In genomic region chr4:1175635-1176229, GRCh38 we compare ENCODE assay signal across 20 cellular contexts. TPM values are rescaled to one million over a fixed set of nuclear protein-coding genes. Genes with fewer than 3 reads are reported as not detected.
DNase-seq lines count a peak whose midpoint lies in the region; ATAC-seq, FAIRE-seq and TF ChIP-seq lines count a peak whose summit lies in the region.
"Had no signal": no experiment of that assay in that cellular context is flagged by ENCODE, and none has a peak within 500 bp of the region (broad histone marks: within the 10 kb centered on the region; RNA-seq: fewer than 3 reads in every experiment).

No MANE protein-coding gene starts in this region.

- CTCF ChIA-PET in HepG2 (lab: Yijun Ruan, JAX; ENCODE audit: low intra/inter-chr PET ratio, low total read pairs): no interaction called here
- CTCF ChIA-PET in K562 (lab: Yijun Ruan, JAX; ENCODE audit: low intra/inter-chr PET ratio): no interaction called here

- H4K20me1 ChIP-seq in HepG2 (ENCODE audit: insufficient read depth, low read length): no peaks in the 10 kb centered on the region
- no peaks in the 10 kb centered on the region for H4K20me1 ChIP-seq in K562 (replicated peaks; ENCODE audit: control insufficient read depth, insufficient read depth, low read length)

- H3K9ac ChIP-seq in liver (ENCODE audit: low read depth in 1 of 2, low read length in 2 of 2): no peak overlapping the region
- no peak overlapping the region for H3K9ac ChIP-seq in HepG2 (ENCODE audit: insufficient read depth, low read depth, low read length)
- 0 out of 4 replicates have a peak overlapping the region, but pooled peaks of 1 of the 2 experiments have one; percentile 28 for H3K9ac ChIP-seq in K562 (ENCODE audit: insufficient read depth in 1 of 2, low read depth in 2 of 2, low read length in 2 of 2)

- no peaks in the 10 kb centered on the region for H3K9me1 ChIP-seq in K562 (ENCODE audit: control insufficient read depth, insufficient read depth, low read length)

- H3K27me3 ChIP-seq in liver (ENCODE audit: control insufficient read depth in 4 of 4, insufficient read depth in 4 of 4, low read length in 3 of 4) (no peaks in the 10 kb centered on the region), HepG2 (ENCODE audit: control insufficient read depth in 1 of 2, insufficient read depth in 2 of 2, low read length in 2 of 2) (peaks cover 0 to 1% of the 10 kb centered on the region in 2 experiments; a peak in 1 of 5 replicates), K562 (ENCODE audit: control insufficient read depth in 2 of 2, insufficient read depth in 2 of 2, low read length in 2 of 2) (no peaks in the 10 kb centered on the region), psoas muscle (ENCODE audit: insufficient read depth in 3 of 3, low read length in 2 of 3) (peaks cover 0 to 7% (median 0%) of the 10 kb centered on the region in 3 donors)

- TF ChIP-seq RAD21 in liver (IDR thresholded peaks at IDR 0.05) (no peak), HepG2 (CRISPR knock-in tag; IDR thresholded peaks at IDR 0.05) (no peak), K562 (CRISPR knock-in tag; conservative IDR thresholded peaks at IDR 0.05 in 1 of 2, IDR thresholded peaks at IDR 0.05 in 1 of 2) (no peak)

- no TSS peak for BruUV-seq in HepG2 (replicated peaks; lab: Mats Ljungman, UMichigan)
- BruUV-seq in K562 (replicated peaks; lab: Mats Ljungman, UMichigan): no TSS peak

- H3K4me2 ChIP-seq in HepG2 (ENCODE audit: low read depth, low read length): no peak overlapping the region
- no peak overlapping the region for H3K4me2 ChIP-seq in K562 (ENCODE audit: insufficient read depth, low read length)
- H3K4me2 ChIP-seq: A549, GM23338 had no signal

- no peak for FAIRE-seq in HepG2 (lab: Jason Lieb, UNC)
- no peak for FAIRE-seq in K562 (lab: Jason Lieb, UNC)
- FAIRE-seq: GM19239 had no signal

- WGBS in liver: 97% methylated on average over 7 of the region's 7 CpGs
- 90% methylated on average over 4 of the region's 7 CpGs for WGBS in HepG2 (ENCODE audit: low lambda C conversion rate)
- 41% methylated on average over 5 of the region's 7 CpGs for WGBS in K562 (ENCODE audit: insufficient coverage, low coverage, missing lambda C conversion rate)
- WGBS in psoas muscle, 3 donors: 95 to 98% (median 97%) methylated on average over 7 of the region's 7 CpGs

- H3K9me3 ChIP-seq in liver (ENCODE audit: control insufficient read depth in 4 of 4, low read length in 3 of 4): peaks cover 0 to 2% (median 0%) of the 10 kb centered on the region in 4 donors
- H3K9me3 ChIP-seq in HepG2 (ENCODE audit: low read length): peaks cover 10% of the 10 kb centered on the region
- H3K9me3 ChIP-seq in K562 (replicated peaks; ENCODE audit: control insufficient read depth, insufficient read depth, low read depth, low read length): peaks cover 5% of the 10 kb centered on the region
- H3K9me3 ChIP-seq in psoas muscle: no peaks in the 10 kb centered on the region

- ATAC-seq in HepG2 (no peak), K562 (no peak), psoas muscle (no peak)
- ATAC-seq: A549, GM23338 had no signal

- TF ChIP-seq CTCF in liver (IDR thresholded peaks at IDR 0.05; ENCODE audit: low read depth, low read length, missing input control): no peak
- no peak for TF ChIP-seq CTCF in HepG2 (CRISPR knock-in tag; IDR thresholded peaks at IDR 0.05)
- TF ChIP-seq CTCF in K562 (IDR thresholded peaks at IDR 0.05 in 2 of 3, conservative IDR thresholded peaks at IDR 0.05 in 1 of 3; ENCODE audit: insufficient read depth in 2 of 3, low read depth in 1 of 3, low read length in 3 of 3): no peak
- TF ChIP-seq CTCF in psoas muscle (IDR thresholded peaks at IDR 0.05): no peak

- in situ Hi-C loops in HepG2 (cut with HindIII; ENCODE audit: extremely low pct_ligation_motif_present, low pct_unique_long_range_greater_than_20kb) (no loop called here), K562 (cut with MboI) (no loop called here)

- H3K36me3 ChIP-seq in liver (ENCODE audit: control insufficient read depth in 4 of 4, insufficient read depth in 3 of 4, low read depth in 1 of 4, low read length in 3 of 4) (no peaks in the 10 kb centered on the region), HepG2 (replicated peaks in 1 of 2; ENCODE audit: control insufficient read depth in 1 of 2, insufficient read depth in 2 of 2, low read length in 2 of 2) (peaks cover 0 to 1% of the 10 kb centered on the region in 2 experiments; a peak in 1 of 5 replicates), K562 (ENCODE audit: control insufficient read depth, insufficient read depth, low read length) (no peaks in the 10 kb centered on the region), psoas muscle (ENCODE audit: insufficient read depth in 1 of 2, low read depth in 1 of 2) (no peaks in the 10 kb centered on the region)

- DNase-seq in HepG2 (ENCODE audit: low spot score) (no peak), K562 (ENCODE audit: extremely low read depth in 1 of 4, low spot score in 3 of 4) (no peak), psoas muscle (no peak), kidney tubule cell (ENCODE audit: low spot score) (no peak), NCI-H1417 treated with DMSO at 0.1 percent for 48 hours (lab: John Stamatoyannopoulos, UW) (no peak), putamen (ENCODE audit: low spot score) (no peak)
- DNase-seq: CD4-positive, alpha-beta T cell; EL; HCEC 1CT; MM.1S; NCI-H1092; NCI-H146; NCI-H510A treated with DMSO at 0.1 percent for 48 hours; NCI-H82; OCI-M1; SHP77 had no signal

- H3K79me2 ChIP-seq in HepG2 (ENCODE audit: insufficient read depth, low read length): no peaks in the 10 kb centered on the region
- H3K79me2 ChIP-seq in K562 (ENCODE audit: control insufficient read depth, insufficient read depth, low read length): no peaks in the 10 kb centered on the region

- intact Hi-C loops in HepG2 (cut with micrococcal nuclease; ENCODE audit: unreplicated experiment): no loop called here
- intact Hi-C loops in K562 (cut with micrococcal nuclease): no loop called here
- intact Hi-C loops in psoas muscle (cut with DNase I): no loop called here

- H3K27ac ChIP-seq in liver (ENCODE audit: low read depth in 1 of 2, low read length in 2 of 2) (peak overlapping the region; percentile 98 to 99), HepG2 (ENCODE audit: extremely low read length, insufficient read depth, low read length) (no peak overlapping the region), K562 (ENCODE audit: extremely low read depth, low read depth, low read length) (no peak overlapping the region; the same call in 2 of the 3 replicates), psoas muscle (peak overlapping the region; percentile 76)

- no peak overlapping the region for H3K4me3 ChIP-seq in liver (ENCODE audit: low read depth in 1 of 3, low read length in 3 of 3)
- no peak overlapping the region for H3K4me3 ChIP-seq in HepG2 (replicated peaks in 1 of 3; ENCODE audit: insufficient read depth in 1 of 3, low read depth in 2 of 3, low read length in 3 of 3)
- no peak overlapping the region for H3K4me3 ChIP-seq in K562
- no peak overlapping the region for H3K4me3 ChIP-seq in psoas muscle
- H3K4me3 ChIP-seq: A549, GM23338 had no signal

- peaks cover 20 to 78% (median 41%) of the 10 kb centered on the region in 4 donors for H3K4me1 ChIP-seq in liver (ENCODE audit: control insufficient read depth in 4 of 4, insufficient read depth in 4 of 4, low read length in 3 of 4)
- peaks cover 61% of the 10 kb centered on the region for H3K4me1 ChIP-seq in HepG2 (ENCODE audit: insufficient read depth, low read length)
- H3K4me1 ChIP-seq in K562 (replicated peaks in 1 of 2; ENCODE audit: control insufficient read depth in 2 of 2, insufficient read depth in 2 of 2, low read length in 2 of 2): peaks cover 9 to 48% of the 10 kb centered on the region in 2 experiments; a peak in 4 of 5 replicates
- peaks cover 73% of the 10 kb centered on the region for H3K4me1 ChIP-seq in psoas muscle

- H2AFZ ChIP-seq in HepG2 (ENCODE audit: low read length) (no peak overlapping the region), K562 (ENCODE audit: low read depth, low read length) (no peak overlapping the region)
- H2AFZ ChIP-seq: GM23338 had no signal

- TF ChIP-seq POLR2A in HepG2 (IDR thresholded peaks at IDR 0.05; ENCODE audit: insufficient read depth in 1 of 2, low read depth in 2 of 2, low read length in 2 of 2) (no peak), K562 (conservative IDR thresholded peaks at IDR 0.05) (no peak)

- TF ChIP-seq EP300 in HepG2 (IDR thresholded peaks at IDR 0.05; ENCODE audit: low read depth in 2 of 2, low read length in 2 of 2) (no peak), HepG2 (CRISPR knock-in tag; IDR thresholded peaks at IDR 0.05; ENCODE audit: borderline replicate concordance) (no peak), K562 (IDR thresholded peaks at IDR 0.05; ENCODE audit: low read length) (no peak)

- POLR2A ChIA-PET in HepG2 (lab: Yijun Ruan, JAX): interaction anchor here (1.4 to 4.6 kb wide), 3 partner anchors 28 to 171 kb away, joined by 4 to 95 read pairs (median 32); partner anchors contain the start of genes CTBP1 and UVSSA
- POLR2A ChIA-PET in K562 (lab: Yijun Ruan, JAX): interaction anchor here (0.8 kb wide), 1 partner anchor 18 kb away, joined by 3 read pairs; no protein-coding TSS in a partner anchor

RNA-seq across cellular contexts. Expression of gene SPON2, which starts 3.3 kb away (rescaled TPM):
- total RNA-seq in liver: 10 to 100 TPM; 35.7 to 80.3 TPM
- polyA plus RNA-seq in liver: 10 to 100 TPM; 64.5 to 80.2 TPM
- 12.5 and 17.4 TPM in 2 replicates for total RNA-seq in HepG2 (2016; rRNA removed; fragmentation: Illumina TruSeq; extraction: Trizol)
- 4.7 and 5.3 TPM in 2 replicates for total RNA-seq in HepG2 (2016; cell fraction: cytosol; rRNA removed; fragmentation: Illumina TruSeq; extraction: Trizol; ENCODE audit: low read depth)
- total RNA-seq in HepG2 (2016; cell fraction: insoluble cytoplasmic fraction; rRNA removed; fragmentation: Illumina TruSeq; extraction: Trizol): 13.2 and 25.5 TPM in 2 replicates
- 9.4 and 9.5 TPM in 2 replicates for total RNA-seq in HepG2 (2016; cell fraction: membrane; rRNA removed; fragmentation: Illumina TruSeq; extraction: Trizol)
- total RNA-seq in HepG2 (2016; cell fraction: nucleus; rRNA removed; fragmentation: Illumina TruSeq; extraction: Trizol): 15.0 and 17.4 TPM in 2 replicates
- polyA plus RNA-seq in HepG2 (2011; rRNA removed): 55.2 and 80.8 TPM in 2 replicates
- 34.7 and 69.3 TPM in 2 replicates for polyA plus RNA-seq in HepG2 (2011; cell fraction: cytosol; rRNA removed)
- polyA plus RNA-seq in HepG2 (2011; cell fraction: nucleus; rRNA removed): 320 and 335 TPM in 2 replicates
- polyA plus RNA-seq in HepG2 (2012): 21.8 and 46.8 TPM in 2 replicates
- 3.7 and 4.9 TPM in 2 replicates for polyA plus RNA-seq in HepG2 (2016; cell fraction: cytosol; fragmentation: Illumina TruSeq; extraction: Trizol; ENCODE audit: low read depth)
- polyA plus RNA-seq in HepG2 (2016; cell fraction: insoluble cytoplasmic fraction; fragmentation: Illumina TruSeq; extraction: Trizol; ENCODE audit: low read depth): 12.3 and 15.6 TPM in 2 replicates
- polyA plus RNA-seq in HepG2 (2016; cell fraction: membrane; fragmentation: Illumina TruSeq; extraction: Trizol; ENCODE audit: low read depth): 8.6 and 9.0 TPM in 2 replicates
- 34.9 and 43.2 TPM in 2 replicates for polyA plus RNA-seq in HepG2 (2016; cell fraction: nucleus; fragmentation: Illumina TruSeq; extraction: Trizol; ENCODE audit: insufficient read depth, low read depth)
- 0.65 and 46.4 TPM in 2 replicates for polyA minus RNA-seq in HepG2 (2011; rRNA and poly(A)+ RNA removed; ENCODE audit: low replicate concordance)
- polyA minus RNA-seq in HepG2 (2011; cell fraction: cytosol; rRNA and poly(A)+ RNA removed): 20.2 and 29.8 TPM in 2 replicates
- polyA minus RNA-seq in HepG2 (2011; cell fraction: nucleus; rRNA and poly(A)+ RNA removed): 33.9 and 38.4 TPM in 2 replicates
- total RNA-seq in K562 (2011; cell fraction: chromatin; rRNA removed; ENCODE audit: low replicate concordance): 8.1 and 12.5 TPM in 2 replicates
- 8.2 and 12.8 TPM in 2 replicates for total RNA-seq in K562 (2011; cell fraction: nucleolus; rRNA removed)
- 7.3 and 9.4 TPM in 2 replicates for total RNA-seq in K562 (2011; cell fraction: nucleoplasm; rRNA removed)
- 0.65 and 1.1 TPM in 2 replicates for total RNA-seq in K562 (2014; rRNA removed)
- total RNA-seq in K562 (2014; rRNA removed; fragmentation: Illumina TruSeq; extraction: Trizol): 0.54 and 0.69 TPM in 2 replicates
- total RNA-seq in K562 (2015; rRNA removed; fragmentation: Illumina TruSeq; extraction: Trizol): 0.57 and 0.83 TPM in 2 replicates
- 1.4 and 1.8 TPM in 2 replicates for total RNA-seq in K562 (2021)
- 2.2 and 4.8 TPM in 2 replicates for polyA plus RNA-seq in K562 (2011; rRNA removed)
- polyA plus RNA-seq in K562 (2011; cell fraction: cytosol; rRNA removed): 2.3 and 4.7 TPM in 2 replicates
- polyA plus RNA-seq in K562 (2011; cell fraction: nucleus; rRNA removed): 4.1 and 5.8 TPM in 2 replicates
- polyA plus RNA-seq in K562 (2012): 1.4 and 2.4 TPM in 2 replicates
- 0.74 and 1.1 TPM in 2 replicates for polyA plus RNA-seq in K562 (2014; fragmentation: Illumina TruSeq; extraction: Trizol)
- under 1 TPM; 0.21 to 0.27 TPM for polyA plus RNA-seq in K562 (2014; fragmentation: Nextera tagmentation; extraction: Ambion mirVana)
- 0.77 and 0.84 TPM in 2 replicates for polyA plus RNA-seq in K562 (2014; rRNA removed)
- 0.60 and 0.87 TPM in 2 replicates for polyA minus RNA-seq in K562 (2011; rRNA and poly(A)+ RNA removed)
- polyA minus RNA-seq in K562 (2011; cell fraction: cytosol; rRNA and poly(A)+ RNA removed): 2.3 and 3.7 TPM in 2 replicates
- 1.8 and 4.2 TPM in 2 replicates for polyA minus RNA-seq in K562 (2011; cell fraction: nucleus; rRNA and poly(A)+ RNA removed)
- total RNA-seq in psoas muscle: 10 to 100 TPM in 1 of 4 donors, 1 to 10 TPM in 3; 6.8 to 18.5 (median 8.0) TPM
- polyA plus RNA-seq in psoas muscle: 1 to 10 TPM; 4.1 to 6.4 (median 6.2) TPM

Comparison
In these comparisons a context has a peak if more than half of its experiments do, and no peak if none do; other contexts are left out.
1. H3K27ac ChIP-seq: peak in liver (2 of 2) and psoas muscle (single experiment); none in HepG2 (single experiment) and K562 (single experiment).